In the genomic region with DNA sequence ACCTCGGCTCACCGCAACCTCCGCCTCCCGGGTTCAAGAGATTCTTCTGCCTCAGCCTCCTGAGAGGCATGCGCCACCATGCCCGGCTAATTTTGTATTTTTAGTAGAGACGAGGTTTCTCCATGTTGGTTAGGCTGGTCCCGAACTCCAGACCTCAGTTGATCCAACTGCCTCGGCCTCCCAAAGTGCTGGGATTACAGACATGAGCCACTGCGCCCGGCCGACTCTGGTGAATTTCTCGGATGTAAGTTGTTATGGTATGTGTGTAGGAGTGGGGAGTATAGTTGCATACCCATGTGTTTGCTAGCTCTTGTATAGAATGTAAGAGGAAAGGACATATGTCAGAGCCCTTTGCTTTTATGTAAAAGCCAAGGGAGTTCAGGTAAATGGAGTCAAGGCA, we compare ENCODE assay signal across 4 cellular contexts.
DNase-seq lines count a peak whose midpoint lies in the region; ATAC-seq and TF ChIP-seq lines count a peak whose summit lies in the region.
"Not testable (repeated sequence)": the region's sequence is repeated elsewhere in the genome, so short reads cannot be mapped to it uniquely, and the experiment has no call there.

No MANE protein-coding gene starts in this region.

- H3K27ac ChIP-seq in neural progenitor cell = not testable (repeated sequence)

- intact Hi-C loops in Right ventricle myocardium inferior (cut with DNase I); left ventricle myocardium superior (cut with micrococcal nuclease); posterior vena cava (cut with DNase I): not testable (repeated sequence)

- H3K36me3 Mint-ChIP-seq in neural progenitor cell = not testable (repeated sequence)

- DNase-seq in Right ventricle myocardium inferior (ENCODE audit: missing footprints) = peak; percentile 58
- peak; percentile 15 for DNase-seq in left ventricle myocardium superior
- not testable (repeated sequence) for DNase-seq in neural progenitor cell (ENCODE audit: low spot score)
- peak; percentile 66 for DNase-seq in posterior vena cava (ENCODE audit: low spot score)

- not testable (repeated sequence) for H3K4me1 Mint-ChIP-seq in neural progenitor cell

- H3K27me3 ChIP-seq in neural progenitor cell = not testable (repeated sequence)

- H3K9ac ChIP-seq in neural progenitor cell = not testable (repeated sequence)

- H3K27me3 Mint-ChIP-seq in neural progenitor cell (ENCODE audit: insufficient read depth, low read depth) = not testable (repeated sequence)

- H3K79me2 ChIP-seq in neural progenitor cell (ENCODE audit: low read depth) = not testable (repeated sequence)

- TF ChIP-seq CTCF in neural progenitor cell (IDR thresholded peaks at IDR 0.05) = not testable (repeated sequence)

- not testable (repeated sequence) for H3K4me2 ChIP-seq in neural progenitor cell

- not testable (repeated sequence) for ATAC-seq in Right ventricle myocardium inferior, left ventricle myocardium superior

- H3K4me3 ChIP-seq in neural progenitor cell = not testable (repeated sequence)

- not testable (repeated sequence) for H3F3A ChIP-seq in neural progenitor cell (ENCODE audit: low read depth)

- H3K9me3 ChIP-seq in neural progenitor cell (ENCODE audit: low read depth) = not testable (repeated sequence)

- peak overlapping the region; percentile 34 for H2AFZ ChIP-seq in neural progenitor cell (replicated peaks)

- not testable (repeated sequence) for H3K9me3 Mint-ChIP-seq in neural progenitor cell

- not testable (repeated sequence) for H3K36me3 ChIP-seq in neural progenitor cell

- not testable (repeated sequence) for H4K20me1 ChIP-seq in neural progenitor cell (ENCODE audit: low read depth)

- not testable (repeated sequence) for H3K4me1 ChIP-seq in neural progenitor cell

- not testable (repeated sequence) for H3K4me3 Mint-ChIP-seq in neural progenitor cell

- not testable (repeated sequence) for H3K27ac Mint-ChIP-seq in neural progenitor cell
